ENCODE assay signal across 1 cellular context in genomic region chr1:155940993-155941844, GRCh38.
TF ChIP-seq lines count a peak whose summit lies in the region.

Gene RXFP4 (plus strand): TSS chr1:155941638. CDS start chr1:155941710, 72 bp downstream.

TF ChIP-seq in HepG2, 621 proteins besides CTCF, POLR2A, EP300 and RAD21 (continued from another document and continues in another):
- TF ChIP-seq HMGXB3 (CRISPR knock-in tag; IDR thresholded peaks at IDR 0.05; ENCODE audit: borderline replicate concordance): 0 out of 2 replicates have a peak, but pooled peaks have one; percentile 11
- peak; percentile 30; the same call in 1 of the 2 replicates for TF ChIP-seq ZFP91 (CRISPR knock-in tag; IDR thresholded peaks at IDR 0.05; ENCODE audit: borderline replicate concordance)
- 0 out of 2 replicates have a peak, but pooled peaks have one; percentile 68 for TF ChIP-seq POGK (CRISPR knock-in tag; conservative IDR thresholded peaks at IDR 0.05)
- peak; percentile 48; the same call in 1 of the 2 replicates for TF ChIP-seq ZNF792 (CRISPR knock-in tag; IDR thresholded peaks at IDR 0.05)
- peak; percentile 46; the same call in 1 of the 2 replicates for TF ChIP-seq DR1 (CRISPR knock-in tag; IDR thresholded peaks at IDR 0.05)
- 0 out of 2 replicates have a peak, but pooled peaks have one; percentile 37 for TF ChIP-seq ZNF275 (CRISPR knock-in tag; IDR thresholded peaks at IDR 0.05; ENCODE audit: borderline replicate concordance)
- TF ChIP-seq ZSCAN5A (CRISPR knock-in tag; IDR thresholded peaks at IDR 0.05; ENCODE audit: borderline replicate concordance): 0 out of 2 replicates have a peak, but pooled peaks have one; percentile 43
- TF ChIP-seq SALL2 (CRISPR knock-in tag; IDR thresholded peaks at IDR 0.05): 0 out of 2 replicates have a peak, but pooled peaks have one; percentile 33
- TF ChIP-seq DRAP1 (CRISPR knock-in tag; IDR thresholded peaks at IDR 0.05): peak; percentile 99
- no peak for TF ChIP-seq HNF1A (IDR thresholded peaks at IDR 0.05; ENCODE audit: low read depth)
- TF ChIP-seq HNF1A (CRISPR knock-in tag; IDR thresholded peaks at IDR 0.05; ENCODE audit: borderline replicate concordance): 0 out of 2 replicates have a peak, but pooled peaks have one; percentile 14
- 0 out of 2 replicates have a peak, but pooled peaks have one; percentile 21 for TF ChIP-seq CBX5 (CRISPR knock-in tag; IDR thresholded peaks at IDR 0.05; ENCODE audit: borderline replicate concordance)
- 0 out of 2 replicates have a peak, but pooled peaks have one; percentile 34 for TF ChIP-seq GFI1 (CRISPR knock-in tag; IDR thresholded peaks at IDR 0.05; ENCODE audit: borderline replicate concordance)
- TF ChIP-seq POLR2G (IDR thresholded peaks at IDR 0.05; ENCODE audit: low read depth, low read length): peak; percentile 76
- TF ChIP-seq SIX4 (CRISPR knock-in tag; IDR thresholded peaks at IDR 0.05): 0 out of 2 replicates have a peak, but pooled peaks have one; percentile 3
- TF ChIP-seq NFYB (CRISPR knock-in tag; IDR thresholded peaks at IDR 0.05): peak; percentile 33; the same call in 1 of the 2 replicates
- no peak for TF ChIP-seq FOXA1 (IDR thresholded peaks at IDR 0.05)
- TF ChIP-seq FOXA1 (CRISPR knock-in tag; IDR thresholded peaks at IDR 0.05): 0 out of 2 replicates have a peak, but pooled peaks have one; percentile 12
- no peak for TF ChIP-seq ZNF713 (CRISPR knock-in tag; IDR thresholded peaks at IDR 0.05)
- no peak for TF ChIP-seq ZNF788 (CRISPR knock-in tag; IDR thresholded peaks at IDR 0.05; ENCODE audit: borderline replicate concordance)
- 0 out of 2 replicates have a peak, but pooled peaks have one; percentile 4 for TF ChIP-seq HOXA3 (CRISPR knock-in tag; IDR thresholded peaks at IDR 0.05)
- peak; percentile 13; the same call in 1 of the 2 replicates for TF ChIP-seq PHF21A (CRISPR knock-in tag; IDR thresholded peaks at IDR 0.05)
- TF ChIP-seq PAX8 (CRISPR knock-in tag; IDR thresholded peaks at IDR 0.05; ENCODE audit: borderline replicate concordance): no peak
- 0 out of 2 replicates have a peak, but pooled peaks have one; percentile 3 for TF ChIP-seq POLR2AphosphoS2 (IDR thresholded peaks at IDR 0.05; ENCODE audit: low read depth, low read length)
- TF ChIP-seq ZNF609 (CRISPR knock-in tag; IDR thresholded peaks at IDR 0.05; ENCODE audit: borderline replicate concordance): peak; percentile 42; the same call in 1 of the 2 replicates
- TF ChIP-seq SSRP1 (CRISPR knock-in tag; IDR thresholded peaks at IDR 0.05): peak; percentile 55; the same call in 1 of the 2 replicates
- peak; percentile 52; the same call in 1 of the 2 replicates for TF ChIP-seq ZNF280B (CRISPR knock-in tag; IDR thresholded peaks at IDR 0.05; ENCODE audit: borderline replicate concordance)
- no peak for TF ChIP-seq MZF1 (CRISPR knock-in tag; IDR thresholded peaks at IDR 0.05; ENCODE audit: borderline replicate concordance)
- TF ChIP-seq ISL2 (CRISPR knock-in tag; IDR thresholded peaks at IDR 0.05): 0 out of 2 replicates have a peak, but pooled peaks have one; percentile 4
- TF ChIP-seq ZNF224 (CRISPR knock-in tag; IDR thresholded peaks at IDR 0.05): no peak
- 0 out of 2 replicates have a peak, but pooled peaks have one; percentile 7 for TF ChIP-seq ZNF501 (CRISPR knock-in tag; IDR thresholded peaks at IDR 0.05)
